Comparison of ENCODE assay signal across 8 cellular contexts in genomic region chr19:7680606-7681335, GRCh38. TPM values are rescaled to one million over a fixed set of nuclear protein-coding genes. Genes with fewer than 3 reads are reported as not detected.
DNase-seq lines count a peak whose midpoint lies in the region; ATAC-seq, FAIRE-seq and TF ChIP-seq lines count a peak whose summit lies in the region.

TRAPPC5 (plus strand) TSS chr19:7680833; CDS start chr19:7682254, 1,421 bp downstream.

- peaks cover 9% of the 10 kb centered on the region for H3K27me3 Mint-ChIP-seq in activated T-helper 17 cell treated with anti-CD3 and anti-CD28 coated beads, Interleukin-2, amount 50 U/mL, for 72 hours
- peaks cover 4 to 22% (median 8%) of the 10 kb centered on the region in 5 donors for H3K27me3 Mint-ChIP-seq in naive thymus-derived CD4-positive, alpha-beta T cell

- H3K4me3 Mint-ChIP-seq in activated T-helper 17 cell treated with anti-CD3 and anti-CD28 coated beads, Interleukin-2, amount 50 U/mL, for 72 hours: peak within 1 kb of the TSS; percentile 86
- H3K4me3 Mint-ChIP-seq in naive thymus-derived CD4-positive, alpha-beta T cell: peak within 1 kb of the TSS; percentile 83 to 96 (median 91)
- H3K4me3 Mint-ChIP-seq in stimulated activated effector memory CD8-positive, alpha-beta T cell treated with anti-CD3 and anti-CD28 coated beads, Interleukin-12 subunit alpha, Interleukin-12 subunit beta, amount 100 ng/mL, for 72 hours: peak within 1 kb of the TSS; percentile 90

- no peak for DNase-seq in BJ (ENCODE audit: low read depth)
- peak; percentile 89 for DNase-seq in GM19239 (ENCODE audit: insufficient read length, low spot score)
- peak; percentile 78 for DNase-seq in Jurkat, Clone E6-1 (ENCODE audit: low read depth, low spot score)
- peak; percentile 92 for DNase-seq in RPMI8226
- peak; percentile 71 to 78 for DNase-seq in fibroblast of lung (ENCODE audit: low read depth in 2 of 2)
- DNase-seq in naive thymus-derived CD4-positive, alpha-beta T cell: peak; percentile 80 to 95 (median 89)
- DNase-seq in stimulated activated effector memory CD8-positive, alpha-beta T cell treated with anti-CD3 and anti-CD28 coated beads, Interleukin-12 subunit alpha, Interleukin-12 subunit beta, amount 100 ng/mL, for 72 hours (ENCODE audit: low spot score in 2 of 2): peak; percentile 92 to 94

- no peaks in the 10 kb centered on the region for H3K9me3 Mint-ChIP-seq in activated T-helper 17 cell treated with anti-CD3 and anti-CD28 coated beads, Interleukin-2, amount 50 U/mL, for 72 hours
- H3K9me3 Mint-ChIP-seq in naive thymus-derived CD4-positive, alpha-beta T cell: peaks cover 0 to 2% (median 0%) of the 10 kb centered on the region in 11 donors
- H3K9me3 Mint-ChIP-seq in stimulated activated effector memory CD8-positive, alpha-beta T cell treated with anti-CD3 and anti-CD28 coated beads, Interleukin-12 subunit alpha, Interleukin-12 subunit beta, amount 100 ng/mL, for 72 hours: no peaks in the 10 kb centered on the region

- H3K9me3 ChIP-seq in fibroblast of lung (ENCODE audit: control insufficient read depth, insufficient read depth, low read depth, low read length): no peaks in the 10 kb centered on the region
- no peaks in the 10 kb centered on the region for H3K9me3 ChIP-seq in naive thymus-derived CD4-positive, alpha-beta T cell (ENCODE audit: control insufficient read depth in 2 of 3, low read length in 3 of 3)

- H3K4me2 ChIP-seq in fibroblast of lung (ENCODE audit: extremely low read depth, insufficient read depth, low read length): peak within 1 kb of the TSS; percentile 100

- peak within 1 kb of the TSS; percentile 62 for H2AFZ ChIP-seq in fibroblast of lung (ENCODE audit: low read length)

- H3K27me3 ChIP-seq in BJ (ENCODE audit: control insufficient read depth, insufficient read depth, low read length): no peaks in the 10 kb centered on the region; the same call in 1 of the 2 replicates
- peaks cover 2% of the 10 kb centered on the region for H3K27me3 ChIP-seq in fibroblast of lung (ENCODE audit: control insufficient read depth, insufficient read depth, low read length)
- peaks cover 0 to 6% of the 10 kb centered on the region in 2 donors for H3K27me3 ChIP-seq in naive thymus-derived CD4-positive, alpha-beta T cell (ENCODE audit: control insufficient read depth in 2 of 2, insufficient read depth in 2 of 2, low read length in 2 of 2)

- intact Hi-C loops in naive thymus-derived CD4-positive, alpha-beta T cell (cut with micrococcal nuclease): loop anchor here (1.0 to 2.0 kb wide), 14 partner anchors 25 to 582 kb away; partner anchors contain the start of genes PET100 (in 2 of the 2), XAB2 (in 2 of the 2), MAP2K7 (in 1 of the 2) and PNPLA6 (in 1 of the 2)

- CTCF ChIA-PET in BJ (lab: Yijun Ruan, JAX): interaction anchor here (0.6 to 3.0 kb wide), 55 partner anchors 8 to 581 kb away, joined by 3 to 91 read pairs (median 4); partner anchors contain the start of genes ARHGEF18, CLEC4M, PCP2 and PET100
- CTCF ChIA-PET in naive thymus-derived CD4-positive, alpha-beta T cell (lab: Charles Lee): interaction anchor here (0.6 to 3.2 kb wide), 28 partner anchors 10 to 151 kb away, joined by 3 to 55 read pairs (median 4); partner anchors contain the start of gene STXBP2

- peak within 1 kb of the TSS; percentile 71 for H3K27ac ChIP-seq in fibroblast of lung (ENCODE audit: insufficient read depth, low read length)
- peak within 1 kb of the TSS; percentile 91 for H3K27ac ChIP-seq in naive thymus-derived CD4-positive, alpha-beta T cell (ENCODE audit: low read depth, low read length)

- H3K4me1 ChIP-seq in fibroblast of lung (ENCODE audit: control insufficient read depth, extremely low read depth, insufficient read depth, low read length): no peaks in the 10 kb centered on the region
- H3K4me1 ChIP-seq in naive thymus-derived CD4-positive, alpha-beta T cell (ENCODE audit: control insufficient read depth in 2 of 2, insufficient read depth in 2 of 2, low read length in 2 of 2): peaks cover 26 to 32% of the 10 kb centered on the region in 2 donors

- H3K4me3 ChIP-seq in BJ (ENCODE audit: low read depth, low read length) (peak within 1 kb of the TSS; percentile 100), fibroblast of lung (replicated peaks in 1 of 4; ENCODE audit: control extremely low read depth in 1 of 4, insufficient read depth in 1 of 4, low read depth in 3 of 4, low read length in 4 of 4) (peak within 1 kb of the TSS; percentile 76 to 98 (median 90))
- peak within 1 kb of the TSS; percentile 87 for H3K4me3 ChIP-seq in Jurkat, Clone E6-1 (ENCODE audit: low read length)
- peak within 1 kb of the TSS; percentile 84 for H3K4me3 ChIP-seq in naive thymus-derived CD4-positive, alpha-beta T cell (ENCODE audit: low read length)

- POLR2A ChIA-PET in BJ (lab: Charles Lee): no interaction called here
- POLR2A ChIA-PET in naive thymus-derived CD4-positive, alpha-beta T cell (lab: Charles Lee): interaction anchor here (0.6 to 2.2 kb wide), 15 partner anchors 17 to 190 kb away, joined by 3 to 16 read pairs (median 5); partner anchors contain the start of genes CLEC4G, FCER2, PET100 and XAB2

- peak within 1 kb of the TSS; percentile 84 for H3K9ac ChIP-seq in fibroblast of lung (ENCODE audit: insufficient read depth, low read length)

- H3K27ac Mint-ChIP-seq in activated T-helper 17 cell treated with anti-CD3 and anti-CD28 coated beads, Interleukin-2, amount 50 U/mL, for 72 hours: peak within 1 kb of the TSS; percentile 93
- peak within 1 kb of the TSS; percentile 54 to 95 (median 93) for H3K27ac Mint-ChIP-seq in naive thymus-derived CD4-positive, alpha-beta T cell
- peak within 1 kb of the TSS; percentile 93 for H3K27ac Mint-ChIP-seq in stimulated activated effector memory CD8-positive, alpha-beta T cell treated with anti-CD3 and anti-CD28 coated beads, Interleukin-12 subunit alpha, Interleukin-12 subunit beta, amount 100 ng/mL, for 72 hours

- H3K36me3 Mint-ChIP-seq in activated T-helper 17 cell treated with anti-CD3 and anti-CD28 coated beads, Interleukin-2, amount 50 U/mL, for 72 hours (ENCODE audit: low read depth): peaks cover 39% of the 10 kb centered on the region
- peaks cover 0 to 13% (median 0%) of the 10 kb centered on the region in 5 donors for H3K36me3 Mint-ChIP-seq in naive thymus-derived CD4-positive, alpha-beta T cell
- peaks cover 50% of the 10 kb centered on the region for H3K36me3 Mint-ChIP-seq in stimulated activated effector memory CD8-positive, alpha-beta T cell treated with anti-CD3 and anti-CD28 coated beads, Interleukin-12 subunit alpha, Interleukin-12 subunit beta, amount 100 ng/mL, for 72 hours

- H3K36me3 ChIP-seq in BJ (ENCODE audit: control insufficient read depth, insufficient read depth, low read length): peaks cover 8% of the 10 kb centered on the region
- H3K36me3 ChIP-seq in fibroblast of lung (ENCODE audit: control insufficient read depth, insufficient read depth, low read length): peaks cover 4% of the 10 kb centered on the region
- peaks cover 0 to 36% (median 0%) of the 10 kb centered on the region in 3 experiments for H3K36me3 ChIP-seq in naive thymus-derived CD4-positive, alpha-beta T cell (ENCODE audit: control insufficient read depth in 2 of 3, insufficient read depth in 3 of 3, low read length in 3 of 3)

- peak; percentile 39 for FAIRE-seq in GM19239 (lab: Jason Lieb, UNC)

- no peaks in the 10 kb centered on the region for H4K20me1 ChIP-seq in fibroblast of lung (ENCODE audit: control insufficient read depth, extremely low read depth, insufficient read depth, low read length)

- H3K4me1 Mint-ChIP-seq in activated T-helper 17 cell treated with anti-CD3 and anti-CD28 coated beads, Interleukin-2, amount 50 U/mL, for 72 hours: peaks cover 13% of the 10 kb centered on the region
- peaks cover 20 to 59% (median 46%) of the 10 kb centered on the region in 7 donors for H3K4me1 Mint-ChIP-seq in naive thymus-derived CD4-positive, alpha-beta T cell
- H3K4me1 Mint-ChIP-seq in stimulated activated effector memory CD8-positive, alpha-beta T cell treated with anti-CD3 and anti-CD28 coated beads, Interleukin-12 subunit alpha, Interleukin-12 subunit beta, amount 100 ng/mL, for 72 hours: peaks cover 62% of the 10 kb centered on the region

- H3K79me2 ChIP-seq in fibroblast of lung (ENCODE audit: control insufficient read depth, insufficient read depth, low read length): peaks cover 7% of the 10 kb centered on the region

- ATAC-seq in activated T-helper 17 cell treated with anti-CD3 and anti-CD28 coated beads, Interleukin-2, amount 50 U/mL, for 72 hours (replicated peaks): peak; percentile 43
- ATAC-seq in naive thymus-derived CD4-positive, alpha-beta T cell: peak; percentile 86
- peak; percentile 56 for ATAC-seq in stimulated activated effector memory CD8-positive, alpha-beta T cell treated with anti-CD3 and anti-CD28 coated beads, Interleukin-12 subunit alpha, Interleukin-12 subunit beta, amount 100 ng/mL, for 72 hours

- TF ChIP-seq CTCF in BJ (IDR thresholded peaks at IDR 0.05; ENCODE audit: insufficient read depth, low read depth, low read length) (peak; percentile 37; the same call in 1 of the 2 replicates), fibroblast of lung (conservative IDR thresholded peaks at IDR 0.05 in 1 of 2, IDR thresholded peaks at IDR 0.05 in 1 of 2; ENCODE audit: low read depth in 1 of 2, low read length in 2 of 2) (peak; percentile 40 to 76)

RNA-seq across cellular contexts. Expression of gene TRAPPC5, which starts in this region (rescaled TPM):
- 59.7 and 85.1 TPM in 2 replicates for polyA plus RNA-seq in BJ (2011; rRNA removed)
- 22.9 and 37.9 TPM in 2 replicates for polyA minus RNA-seq in BJ (2011; rRNA and poly(A)+ RNA removed)
- 162 TPM for polyA plus RNA-seq in Jurkat, Clone E6-1 (2012; ENCODE audit: insufficient read depth, insufficient read length)
- total RNA-seq in activated T-helper 17 cell treated with anti-CD3 and anti-CD28 coated beads, Interleukin-2, amount 50 U/mL, for 72 hours: 10 to 100 TPM; 61.8 to 82.5 TPM
- total RNA-seq in fibroblast of lung: 49.6 and 103 TPM in 2 replicates
- polyA plus RNA-seq in fibroblast of lung: 19.4 and 22.2 TPM in 2 replicates
- 120 and 179 TPM in 2 replicates for polyA plus RNA-seq in fibroblast of lung (2012)
- polyA minus RNA-seq in fibroblast of lung (ENCODE audit: low replicate concordance): 11.4 and 11.7 TPM in 2 replicates
- 10 to 100 TPM; 43.7 to 79.3 (median 75.4) TPM for total RNA-seq in naive thymus-derived CD4-positive, alpha-beta T cell
- 100 to 1,000 TPM; 165 to 191 TPM for polyA plus RNA-seq in naive thymus-derived CD4-positive, alpha-beta T cell
